In genomic region chr18:55301836-55302235, GRCh38 we compare ENCODE assay signal across 13 cellular contexts.
A peak's percentile ranks its signal among the peaks of the same experiment; 100 is the strongest.
DNase-seq lines count a peak whose midpoint lies in the region; ATAC-seq, FAIRE-seq and TF ChIP-seq lines count a peak whose summit lies in the region.
"Had no signal": no experiment of that assay in that cellular context is flagged by ENCODE, and none has a peak within 500 bp of the region (broad histone marks: within the 10 kb centered on the region; RNA-seq: fewer than 3 reads in every experiment).

No MANE protein-coding gene starts in this region.

- FAIRE-seq in GM19239 (lab: Jason Lieb, UNC): no peak

- BruUV-seq in mammary epithelial cell (replicated peaks; lab: Mats Ljungman, UMichigan): no TSS peak

- H3K36me3 ChIP-seq in breast epithelium (no peaks in the 10 kb centered on the region), mammary epithelial cell (ENCODE audit: insufficient read depth, low read length) (no peaks in the 10 kb centered on the region), thoracic aorta (no peaks in the 10 kb centered on the region)

- peaks cover 5% of the 10 kb centered on the region for H3K36me3 Mint-ChIP-seq in brain
- H3K36me3 Mint-ChIP-seq in naive B cell: no peaks in the 10 kb centered on the region

- H3K4me3 ChIP-seq in breast epithelium (peak overlapping the region; percentile 17 to 49 (median 22)), mammary epithelial cell (replicated peaks in 1 of 3; ENCODE audit: insufficient read depth in 1 of 3, low read depth in 2 of 3, low read length in 3 of 3) (no peak overlapping the region), thoracic aorta (peak overlapping the region; percentile 35)

- no peak overlapping the region for H3K9ac ChIP-seq in mammary epithelial cell (ENCODE audit: insufficient read depth, low read length)

- H3K27me3 Mint-ChIP-seq in brain (no peaks in the 10 kb centered on the region), naive B cell (no peaks in the 10 kb centered on the region)

- no peak for TF ChIP-seq CTCF in breast epithelium (IDR thresholded peaks at IDR 0.05)
- TF ChIP-seq CTCF in mammary epithelial cell (conservative IDR thresholded peaks at IDR 0.05 in 1 of 2, IDR thresholded peaks at IDR 0.05 in 1 of 2; ENCODE audit: extremely low read depth in 1 of 2, insufficient read depth in 1 of 2, low read depth in 1 of 2, low read length in 2 of 2): no peak
- TF ChIP-seq CTCF in brain (conservative IDR thresholded peaks at IDR 0.05): no peak
- TF ChIP-seq CTCF in thoracic aorta (IDR thresholded peaks at IDR 0.05): no peak

- H3K4me1 Mint-ChIP-seq in brain (peaks cover 92% of the 10 kb centered on the region), naive B cell (peaks cover 63 to 87% (median 73%) of the 10 kb centered on the region in 3 donors)

- H2AFZ ChIP-seq in mammary epithelial cell (ENCODE audit: low read depth, low read length): no peak overlapping the region

- H3K9me3 ChIP-seq in breast epithelium: no peaks in the 10 kb centered on the region
- no peaks in the 10 kb centered on the region for H3K9me3 ChIP-seq in mammary epithelial cell (replicated peaks; ENCODE audit: insufficient read depth, low read length)
- H3K9me3 ChIP-seq in thoracic aorta: no peaks in the 10 kb centered on the region

- H3K4me3 Mint-ChIP-seq in brain: peak overlapping the region; percentile 34 to 78 (median 50)
- no peak overlapping the region for H3K4me3 Mint-ChIP-seq in naive B cell
- H3K4me3 Mint-ChIP-seq: activated naive CD4-positive, alpha-beta T cell treated with anti-CD3 and anti-CD28 coated beads for 36 hours had no signal

- intact Hi-C loops in breast epithelium (cut with DNase I; ENCODE audit: low total_unique reads) (no loop called here), mammary epithelial cell (cut with micrococcal nuclease) (no loop called here)

- dilution Hi-C loops in mammary epithelial cell (cut with HindIII; ENCODE audit: low sequenced_read_pairs): no loop called here

- 93% methylated on average over 9 of the region's 10 CpGs for WGBS in mammary epithelial cell (ENCODE audit: low coverage, missing lambda C conversion rate)

- no peak overlapping the region for H3K4me2 ChIP-seq in mammary epithelial cell (ENCODE audit: insufficient read depth, low read depth, low read length)

- H3K79me2 ChIP-seq in mammary epithelial cell (ENCODE audit: insufficient read depth, low read length): no peaks in the 10 kb centered on the region

- ATAC-seq in naive B cell (ENCODE audit: low read depth in 2 of 2) (no peak), thoracic aorta (ENCODE audit: insufficient number of reproducible peaks, low FRiP score, low read depth) (no peak)

- in situ Hi-C loops in mammary epithelial cell (cut with MboI; ENCODE audit: low sequenced_read_pairs in 2 of 2): no loop called here

- no peak for DNase-seq in breast epithelium (ENCODE audit: low spot score in 2 of 2)
- no peak for DNase-seq in mammary epithelial cell
- no peak for DNase-seq in naive B cell
- no peak for DNase-seq in thoracic aorta (ENCODE audit: low spot score)
- no peak for DNase-seq in cerebellar cortex (ENCODE audit: low spot score)
- DNase-seq in hypothalamus (lab: John Stamatoyannopoulos, UW): no peak
- no peak for DNase-seq in GM19239 (ENCODE audit: insufficient read length, low spot score)
- DNase-seq: activated naive CD4-positive, alpha-beta T cell treated with anti-CD3 and anti-CD28 coated beads for 36 hours; Calu3; erythroblast; SIG-M5; trophoblast cell had no signal

- H3K27me3 ChIP-seq in breast epithelium (no peaks in the 10 kb centered on the region), mammary epithelial cell (ENCODE audit: insufficient read depth, low read length) (no peaks in the 10 kb centered on the region), thoracic aorta (replicated peaks; ENCODE audit: insufficient read depth) (no peaks in the 10 kb centered on the region)

- H3K9me3 Mint-ChIP-seq in brain (no peaks in the 10 kb centered on the region), naive B cell (no peaks in the 10 kb centered on the region)
- H3K9me3 Mint-ChIP-seq: activated naive CD4-positive, alpha-beta T cell treated with anti-CD3 and anti-CD28 coated beads for 36 hours had no signal

- H3K27ac Mint-ChIP-seq in brain: peak overlapping the region; percentile 39 to 91 (median 67)
- H3K27ac Mint-ChIP-seq in naive B cell: peak overlapping the region in 4 of 6 donors; percentile 39 to 93 (median 60)
- H3K27ac Mint-ChIP-seq: activated naive CD4-positive, alpha-beta T cell treated with anti-CD3 and anti-CD28 coated beads for 36 hours had no signal

- no peaks in the 10 kb centered on the region for H3K4me1 ChIP-seq in breast epithelium
- no peaks in the 10 kb centered on the region for H3K4me1 ChIP-seq in mammary epithelial cell (ENCODE audit: insufficient read depth, low read length)
- H3K4me1 ChIP-seq in thoracic aorta (ENCODE audit: control insufficient read depth in 1 of 2, low read depth in 2 of 2): peaks cover 21 to 43% of the 10 kb centered on the region in 2 donors

- no peaks in the 10 kb centered on the region for H4K20me1 ChIP-seq in mammary epithelial cell (ENCODE audit: insufficient read depth, low read length)

- TF ChIP-seq POLR2A in breast epithelium (IDR thresholded peaks at IDR 0.05): no peak

- CTCF ChIA-PET in mammary epithelial cell (lab: Charles Lee; ENCODE audit: low non-redundant PET): no interaction called here

- H3K27ac ChIP-seq in breast epithelium (peak overlapping the region; percentile 46 to 85), mammary epithelial cell (ENCODE audit: insufficient read depth, low read depth, low read length) (no peak overlapping the region), thoracic aorta (no peak overlapping the region)

Comparison
In these comparisons a context has a peak if more than half of its experiments do, and no peak if none do; other contexts are left out.
1. H3K27ac ChIP-seq: peak in breast epithelium (2 of 2); none in mammary epithelial cell (single experiment) and thoracic aorta (0 of 2).
2. H3K4me3 ChIP-seq: peak in breast epithelium (3 of 3) and thoracic aorta (single experiment); none in mammary epithelial cell (0 of 3).
3. H3K4me3 Mint-ChIP-seq: peak in brain (5 of 5); none in naive B cell (0 of 8).